Comparison of ENCODE assay signal across 8 cellular contexts in genomic region chr2:138090330-138090729, GRCh38.
A peak's percentile ranks its signal among the peaks of the same experiment; 100 is the strongest.
DNase-seq lines count a peak whose midpoint lies in the region; ATAC-seq, FAIRE-seq and TF ChIP-seq lines count a peak whose summit lies in the region.

No MANE protein-coding gene starts in this region.

- no peak overlapping the region for H3K4me3 ChIP-seq in endothelial cell of umbilical vein (replicated peaks in 1 of 3; ENCODE audit: insufficient read depth in 1 of 3, low read depth in 1 of 3, low read length in 3 of 3)
- H3K4me3 ChIP-seq in pancreas = no peak overlapping the region

- peak; percentile 53 to 70 for TF ChIP-seq CTCF in endothelial cell of umbilical vein (IDR thresholded peaks at IDR 0.05; ENCODE audit: extremely low read depth in 1 of 2, insufficient read depth in 1 of 2, low read depth in 1 of 2, low read length in 2 of 2)
- peak in 3 of 4 donors; percentile 27 to 48 (median 29) for TF ChIP-seq CTCF in pancreas (IDR thresholded peaks at IDR 0.05)

- no peaks in the 10 kb centered on the region for H3K36me3 ChIP-seq in endothelial cell of umbilical vein (ENCODE audit: control insufficient read depth in 2 of 2, extremely low read depth in 1 of 2, insufficient read depth in 2 of 2, low read length in 2 of 2)
- no peaks in the 10 kb centered on the region for H3K36me3 ChIP-seq in pancreas

- POLR2A ChIA-PET in endothelial cell of umbilical vein (lab: Charles Lee) = no interaction called here

- CTCF ChIA-PET in endothelial cell of umbilical vein (lab: Charles Lee) = interaction anchor here (0.6 to 4.6 kb wide), 34 partner anchors 8 to 737 kb away, joined by 3 to 103 read pairs (median 4); partner anchors contain the start of gene HNMT

- H2AFZ ChIP-seq in endothelial cell of umbilical vein (ENCODE audit: low read depth, low read length) = no peak overlapping the region

- FAIRE-seq in endothelial cell of umbilical vein (lab: Jason Lieb, UNC) (peak; percentile 48), pancreas (lab: Jason Lieb, UNC) (no peak)

- intact Hi-C loops in endothelial cell of umbilical vein (cut with micrococcal nuclease) (loop anchor here (1.0 to 5.0 kb wide), 6 partner anchors 143 to 737 kb away; no protein-coding TSS in a partner anchor), pancreas (cut with DNase I) (loop anchor here in 1 of 3 donors (10.0 kb wide), 1 partner anchor 146 kb away; no protein-coding TSS in a partner anchor)

- H3K9me1 ChIP-seq in endothelial cell of umbilical vein (replicated peaks; ENCODE audit: control insufficient read depth, extremely low read depth, insufficient read depth, low read length) = no peaks in the 10 kb centered on the region

- ATAC-seq in GM18867 (IDR thresholded peaks at IDR 0.05; ENCODE audit: unreplicated experiment) (peak; percentile 92), HG03135 (IDR thresholded peaks at IDR 0.05; ENCODE audit: unreplicated experiment) (peak; percentile 77), pancreas (peak; percentile 64 to 89 (median 88))

- no peak for TF ChIP-seq POLR2A in endothelial cell of umbilical vein (IDR thresholded peaks at IDR 0.05; ENCODE audit: low read depth, low read length)

- H3K4me1 ChIP-seq in endothelial cell of umbilical vein (ENCODE audit: control insufficient read depth, extremely low read depth, insufficient read depth, low read length) (no peaks in the 10 kb centered on the region), pancreas (no peaks in the 10 kb centered on the region)

- H4K20me1 ChIP-seq in endothelial cell of umbilical vein (replicated peaks; ENCODE audit: control insufficient read depth, extremely low read depth, insufficient read depth, low read length) = no peaks in the 10 kb centered on the region

- H3K27me3 ChIP-seq in endothelial cell of umbilical vein (ENCODE audit: control insufficient read depth in 2 of 2, insufficient read depth in 2 of 2, low read length in 2 of 2) (no peaks in the 10 kb centered on the region), pancreas (no peaks in the 10 kb centered on the region)

- H3K9me3 ChIP-seq in endothelial cell of umbilical vein (replicated peaks; ENCODE audit: control insufficient read depth, insufficient read depth, low read length) (no peaks in the 10 kb centered on the region), pancreas (no peaks in the 10 kb centered on the region)

- no peak overlapping the region for H3K9ac ChIP-seq in endothelial cell of umbilical vein (replicated peaks; ENCODE audit: extremely low read depth, insufficient read depth, low read length)

- no peak overlapping the region for H3K4me2 ChIP-seq in endothelial cell of umbilical vein (ENCODE audit: insufficient read depth, low read length)

- no peaks in the 10 kb centered on the region for H3K79me2 ChIP-seq in endothelial cell of umbilical vein (ENCODE audit: control insufficient read depth, insufficient read depth, low read length)

- 78 to 91% methylated on average over 1 of the region's 1 CpG for WGBS in pancreas, 2 donors

- BruUV-seq in endothelial cell of umbilical vein (replicated peaks; lab: Mats Ljungman, UMichigan) = no TSS peak

- no peak overlapping the region for H3K27ac ChIP-seq in endothelial cell of umbilical vein (ENCODE audit: insufficient read depth, low read depth, low read length)
- H3K27ac ChIP-seq in pancreas = no peak overlapping the region

- DNase-seq in AG08396 (ENCODE audit: low spot score) (peak; percentile 40), NCI-H82 treated with DMSO at 0.1 percent for 48 hours (lab: John Stamatoyannopoulos, UW; ENCODE audit: unreplicated experiment) (peak; percentile 54), endothelial cell of umbilical vein (ENCODE audit: low read depth, low spot score) (peak; percentile 76), pancreas (peak in 1 of 6 donors; percentile 24), NCI-H187 (lab: John Stamatoyannopoulos, UW) (no peak)
- no peak for DNase-seq in activated CD8-positive, alpha-beta memory T cell treated with anti-CD3 and anti-CD28 coated beads, Interleukin-2, amount 50 U/mL, for 48 hours

- dilution Hi-C loops in endothelial cell of umbilical vein (cut with MboI; ENCODE audit: extremely low pct_ligation_motif_present, low sequenced_read_pairs) = no loop called here

TF ChIP-seq in endothelial cell of umbilical vein, 7 proteins besides CTCF, POLR2A, EP300 and RAD21:
- TF ChIP-seq MYC (IDR thresholded peaks at IDR 0.05; ENCODE audit: low read depth, low read length) = no peak
- TF ChIP-seq, protein P1, sequence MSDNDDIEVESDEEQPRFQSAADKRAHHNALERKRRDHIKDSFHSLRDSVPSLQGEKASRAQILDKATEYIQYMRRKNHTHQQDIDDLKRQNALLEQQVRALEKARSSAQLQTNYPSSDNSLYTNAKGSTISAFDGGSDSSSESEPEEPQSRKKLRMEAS (IDR thresholded peaks at IDR 0.05; ENCODE audit: insufficient read depth, insufficient read length) = no peak
- TF ChIP-seq JUN (IDR thresholded peaks at IDR 0.05; ENCODE audit: borderline replicate concordance, insufficient read depth, insufficient read length, low read depth) = no peak
- no peak for TF ChIP-seq GATA2 (IDR thresholded peaks at IDR 0.05; ENCODE audit: insufficient read depth, insufficient read length, low read depth, low read length)
- no peak for TF ChIP-seq FOS (IDR thresholded peaks at IDR 0.05; ENCODE audit: borderline replicate concordance, insufficient read depth, low read length)
- no peak for TF ChIP-seq POLR2AphosphoS5 (IDR thresholded peaks at IDR 0.05; ENCODE audit: insufficient read depth, low read depth, low read length)
- TF ChIP-seq EZH2 (IDR thresholded peaks at IDR 0.05; ENCODE audit: borderline replicate concordance, low read depth, low read length, severe bottlenecking) = no peak

Comparison
In these comparisons a context has a peak if more than half of its experiments do, and no peak if none do; other contexts are left out.
1. DNase-seq: peak in AG08396 (single experiment), NCI-H82 treated with DMSO at 0.1 percent for 48 hours (single experiment) and endothelial cell of umbilical vein (single experiment); none in activated CD8-positive, alpha-beta memory T cell treated with anti-CD3 and anti-CD28 coated beads, Interleukin-2, amount 50 U/mL, for 48 hours (single experiment) and NCI-H187 (0 of 2).
2. Peak in every context shown above with its lines, with median percentiles within 50 percentile points of each other: ATAC-seq.